ENCODE assay signal across 9 cellular contexts in the genomic region with DNA sequence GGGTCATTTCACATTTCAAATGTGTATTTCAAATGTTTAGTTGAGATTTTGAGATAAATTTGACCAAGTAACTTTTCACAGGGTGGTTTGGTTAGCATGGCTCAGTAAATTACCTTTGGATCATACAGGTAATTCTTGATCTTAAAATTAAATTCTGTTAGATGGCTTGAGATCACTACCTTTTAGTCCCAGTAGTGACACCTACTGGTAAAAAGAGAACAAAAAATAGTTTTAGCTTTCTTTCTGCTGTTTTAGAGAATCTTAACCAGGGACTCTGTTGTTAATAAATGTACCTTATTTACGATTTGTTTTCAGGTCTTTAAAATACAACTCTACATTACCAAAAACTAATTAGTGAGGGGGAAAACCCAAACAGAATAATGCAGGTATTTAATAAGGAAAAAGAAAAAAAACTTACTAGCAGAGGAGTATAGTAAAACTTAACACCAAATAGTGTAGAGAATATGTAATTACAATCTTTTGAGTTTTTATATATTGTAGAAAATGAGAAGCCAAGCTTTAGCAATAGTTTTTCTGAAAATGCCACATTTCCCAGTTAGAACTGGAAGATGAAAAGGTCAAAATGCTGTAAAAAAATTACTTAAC.
DNase-seq lines count a peak whose midpoint lies in the region; ATAC-seq, FAIRE-seq and TF ChIP-seq lines count a peak whose summit lies in the region.
"Had no signal": no experiment of that assay in that cellular context is flagged by ENCODE, and none has a peak within 500 bp of the region (broad histone marks: within the 10 kb centered on the region; RNA-seq: fewer than 3 reads in every experiment).

No MANE protein-coding gene starts in this region.

- H2AFZ ChIP-seq in H1 (ENCODE audit: low read length) = no peak overlapping the region

- no peak overlapping the region for H3K23ac ChIP-seq in H1 (ENCODE audit: insufficient read length)

- no peaks in the 10 kb centered on the region for H3K79me2 ChIP-seq in H1 (ENCODE audit: control insufficient read depth in 1 of 2, insufficient read depth in 2 of 2, low read length in 2 of 2)

- no peak overlapping the region for H3K4me3 ChIP-seq in A673 (ENCODE audit: low read depth, low read length, poor library complexity, severe bottlenecking)
- H3K4me3 ChIP-seq in H1 (ENCODE audit: extremely low read depth in 1 of 4, insufficient read depth in 2 of 4, low read depth in 3 of 4, low read length in 4 of 4) = no peak overlapping the region
- no peak overlapping the region for H3K4me3 ChIP-seq in testis
- H3K4me3 ChIP-seq: HAP-1 had no signal

- no peak overlapping the region for H4K8ac ChIP-seq in H1 (ENCODE audit: extremely low read depth, insufficient read depth, low read length)

- no peaks in the 10 kb centered on the region for H3K9me3 Mint-ChIP-seq in activated CD4-positive, alpha-beta memory T cell treated with anti-CD3 and anti-CD28 coated beads for 36 hours

- intact Hi-C loops in A673 (cut with micrococcal nuclease; ENCODE audit: unreplicated experiment) (loop anchor here (5.0 to 10.0 kb wide), 7 partner anchors 145 to 1330 kb away; no protein-coding TSS in a partner anchor), testis (cut with DNase I; ENCODE audit: low total_unique reads) (no loop called here)
- intact Hi-C loops in activated CD4-positive, alpha-beta memory T cell treated with anti-CD3 and anti-CD28 coated beads for 36 hours (cut with micrococcal nuclease) = no loop called here

- no peak for TF ChIP-seq POLR2A in H1 (IDR thresholded peaks at IDR 0.05; ENCODE audit: control extremely low read depth in 1 of 2, low read depth in 2 of 2, low read length in 2 of 2)
- TF ChIP-seq POLR2A in testis (IDR thresholded peaks at IDR 0.05) = no peak

- no peak overlapping the region for H2BK15ac ChIP-seq in H1 (ENCODE audit: low read length)

- no peak overlapping the region for H2AK5ac ChIP-seq in H1 (ENCODE audit: low read depth, low read length)

- TF ChIP-seq RAD21 in H1 (IDR thresholded peaks at IDR 0.05 in 1 of 2, conservative IDR thresholded peaks at IDR 0.05 in 1 of 2; ENCODE audit: low read depth in 2 of 2, low read length in 2 of 2) = peak; percentile 35 to 53

- H4K20me1 ChIP-seq in H1 (replicated peaks in 1 of 2; ENCODE audit: control insufficient read depth in 1 of 2, insufficient read depth in 2 of 2, low read length in 2 of 2) = no peaks in the 10 kb centered on the region

- no peak for TF ChIP-seq EP300 in H1 (IDR thresholded peaks at IDR 0.05; ENCODE audit: borderline replicate concordance in 1 of 2, low read depth in 2 of 2, low read length in 2 of 2)

- peak; percentile 59 for ATAC-seq in GM18511 (IDR thresholded peaks at IDR 0.05; ENCODE audit: unreplicated experiment)
- no peak for ATAC-seq in HG02840 (IDR thresholded peaks at IDR 0.05; ENCODE audit: low FRiP score, unreplicated experiment)
- no peak for ATAC-seq in HG03439 (IDR thresholded peaks at IDR 0.05; ENCODE audit: unreplicated experiment)

- H3K4me2 ChIP-seq in H1 (ENCODE audit: insufficient read depth in 1 of 2, low read depth in 2 of 2, low read length in 2 of 2) = no peak overlapping the region

- H3K27me3 ChIP-seq in A673 (replicated peaks; ENCODE audit: insufficient read depth, low read depth, low read length, poor library complexity) (no peaks in the 10 kb centered on the region), H1 (replicated peaks in 1 of 4; ENCODE audit: control insufficient read depth in 3 of 4, extremely low read depth in 1 of 4, insufficient read depth in 3 of 4, low read length in 3 of 4) (no peaks in the 10 kb centered on the region), testis (no peaks in the 10 kb centered on the region)

- no peak overlapping the region for H3K18ac ChIP-seq in H1 (ENCODE audit: extremely low read depth, low read length)

- WGBS in H1 (ENCODE audit: extremely low coverage in 1 of 2, insufficient coverage in 1 of 2, insufficient read length in 1 of 2, insufficient replicate concordance in 2 of 2, low coverage in 1 of 2, low lambda C conversion rate in 2 of 2, missing lambda C conversion rate in 1 of 2), 2 experiments = 38% methylated on average over 1 of the region's 1 CpG; no CpG with 5 or more reads in 1 of the 2 experiments
- 44 to 51% methylated on average over 1 of the region's 1 CpG for WGBS in testis, 2 donors

- no peak overlapping the region for H2BK12ac ChIP-seq in H1 (ENCODE audit: low read depth, low read length)

- TF ChIP-seq CTCF in A673 (conservative IDR thresholded peaks at IDR 0.05; ENCODE audit: low read depth, low read length) (peak; percentile 68), H1 (IDR thresholded peaks at IDR 0.05; ENCODE audit: control extremely low read depth in 1 of 3, insufficient read depth in 1 of 3, low read depth in 1 of 3, low read length in 3 of 3) (peak in 2 of 3 experiments; percentile 29 to 39; a peak in 2 of 4 replicates), testis (IDR thresholded peaks at IDR 0.05) (peak in 2 of 3 experiments; percentile 4 to 29)

- H2BK120ac ChIP-seq in H1 (replicated peaks; ENCODE audit: low read depth, low read length) = no peak overlapping the region

- H3K23me2 ChIP-seq in H1 (ENCODE audit: low read depth, low read length) = no peaks in the 10 kb centered on the region

- H2BK20ac ChIP-seq in H1 (ENCODE audit: low read length) = no peak overlapping the region

- POLR2A ChIA-PET in A673 (lab: Charles Lee; ENCODE audit: low non-redundant PET) (no interaction called here), H1 (lab: Charles Lee; ENCODE audit: partially characterized antibody) (no interaction called here)
- POLR2A ChIA-PET in activated CD4-positive, alpha-beta memory T cell treated with anti-CD3 and anti-CD28 coated beads for 36 hours (lab: Charles Lee) = no interaction called here

- H3K36me3 Mint-ChIP-seq in activated CD4-positive, alpha-beta memory T cell treated with anti-CD3 and anti-CD28 coated beads for 36 hours = no peaks in the 10 kb centered on the region

- no peak overlapping the region for H3K56ac ChIP-seq in H1 (replicated peaks; ENCODE audit: insufficient read length, low read depth, low read length)

- no peak overlapping the region for H4K91ac ChIP-seq in H1 (replicated peaks; ENCODE audit: insufficient read length, low read length)

- no peaks in the 10 kb centered on the region for H3K9me3 ChIP-seq in A673 (ENCODE audit: low read depth, low read length, poor library complexity, severe bottlenecking)
- no peaks in the 10 kb centered on the region for H3K9me3 ChIP-seq in H1 (ENCODE audit: insufficient read depth in 2 of 2, low read depth in 1 of 2, low read length in 1 of 2)
- no peaks in the 10 kb centered on the region for H3K9me3 ChIP-seq in testis
- H3K9me3 ChIP-seq: HAP-1 had no signal

- no peak overlapping the region for H2BK5ac ChIP-seq in H1 (ENCODE audit: low read depth, low read length)

- no TSS peak for BruUV-seq in A673 (replicated peaks; lab: Mats Ljungman, UMichigan)

- CTCF ChIA-PET in A673 (lab: Charles Lee) (interaction anchor here (1.0 kb wide), 2 partner anchors 707 to 1329 kb away, joined by 3 read pairs; no protein-coding TSS in a partner anchor), H1 (lab: Charles Lee; ENCODE audit: partially characterized antibody) (interaction anchor here (0.6 to 3.7 kb wide), 27 partner anchors 11 to 694 kb away, joined by 3 to 26 read pairs (median 3); no protein-coding TSS in a partner anchor)
- CTCF ChIA-PET in activated CD4-positive, alpha-beta memory T cell treated with anti-CD3 and anti-CD28 coated beads for 36 hours (lab: Charles Lee) = no interaction called here

- H3K36me3 ChIP-seq in A673 (ENCODE audit: insufficient read depth, low read length, poor library complexity, severe bottlenecking) (no peaks in the 10 kb centered on the region), H1 (ENCODE audit: control insufficient read depth in 2 of 4, insufficient read depth in 4 of 4, low read length in 3 of 4) (no peaks in the 10 kb centered on the region), testis (ENCODE audit: low read depth, missing control alignments) (no peaks in the 10 kb centered on the region)
- H3K36me3 ChIP-seq: HAP-1 had no signal

- no peaks in the 10 kb centered on the region for H3K27me3 Mint-ChIP-seq in activated CD4-positive, alpha-beta memory T cell treated with anti-CD3 and anti-CD28 coated beads for 36 hours

- H3K4me3 Mint-ChIP-seq in activated CD4-positive, alpha-beta memory T cell treated with anti-CD3 and anti-CD28 coated beads for 36 hours = no peak overlapping the region

- no peak overlapping the region for H3K14ac ChIP-seq in H1 (ENCODE audit: insufficient read length)

- no peak overlapping the region for H3K4ac ChIP-seq in H1 (replicated peaks; ENCODE audit: insufficient read length, low read depth, low read length)

- H3K27ac ChIP-seq in A673 (ENCODE audit: low read depth, low read length, poor library complexity, severe bottlenecking) (no peak overlapping the region), H1 (ENCODE audit: low read depth, low read length) (no peak overlapping the region), testis (no peak overlapping the region)

- no peak overlapping the region for H3K27ac Mint-ChIP-seq in activated CD4-positive, alpha-beta memory T cell treated with anti-CD3 and anti-CD28 coated beads for 36 hours

- no peaks in the 10 kb centered on the region for H3K79me1 ChIP-seq in H1 (ENCODE audit: low read depth, low read length)

- no peak overlapping the region for H4K5ac ChIP-seq in H1 (ENCODE audit: insufficient read length, low read depth, low read length)

- H3K4me1 ChIP-seq in A673 (ENCODE audit: insufficient read depth, low read length, poor library complexity, severe bottlenecking) = peaks cover 36% of the 10 kb centered on the region
- no peaks in the 10 kb centered on the region; a peak in 1 of 7 replicates for H3K4me1 ChIP-seq in H1 (replicated peaks in 1 of 4; ENCODE audit: control insufficient read depth in 3 of 4, insufficient read depth in 4 of 4, low read length in 3 of 4)
- no peaks in the 10 kb centered on the region for H3K4me1 ChIP-seq in testis
- H3K4me1 ChIP-seq: HAP-1 had no signal

- H3K9ac ChIP-seq in H1 (replicated peaks in 1 of 4; ENCODE audit: extremely low read depth in 1 of 4, low read depth in 3 of 4, low read length in 3 of 4) = no peak overlapping the region

- FAIRE-seq in H1 (lab: Jason Lieb, UNC) = no peak

- peak; percentile 54 for DNase-seq in A673 (ENCODE audit: low spot score)
- DNase-seq in NCI-H1105 (lab: John Stamatoyannopoulos, UW) = peak; percentile 16
- DNase-seq in H1 (ENCODE audit: low read depth in 1 of 2, low spot score in 2 of 2) = no peak
- DNase-seq in testis = no peak
- no peak for DNase-seq in activated CD4-positive, alpha-beta memory T cell treated with anti-CD3 and anti-CD28 coated beads for 36 hours

- no peaks in the 10 kb centered on the region for H3K4me1 Mint-ChIP-seq in activated CD4-positive, alpha-beta memory T cell treated with anti-CD3 and anti-CD28 coated beads for 36 hours (ENCODE audit: low read depth)

TF ChIP-seq in H1, 55 proteins besides CTCF, POLR2A, EP300 and RAD21:
- TF ChIP-seq POU5F1 (IDR thresholded peaks at IDR 0.05; ENCODE audit: low read depth, low read length) (no peak), ASH2L (IDR thresholded peaks at IDR 0.05; ENCODE audit: low read length) (no peak)

Comparison
In these comparisons a context has a peak if more than half of its experiments do, and no peak if none do; other contexts are left out.
1. DNase-seq: peak in A673 (single experiment) and NCI-H1105 (single experiment); none in H1 (0 of 2), testis (single experiment) and activated CD4-positive, alpha-beta memory T cell treated with anti-CD3 and anti-CD28 coated beads for 36 hours (single experiment).
2. CTCF ChIP-seq: peak in every context shown above with its lines; median percentile 68 in A673; 34 in H1; 16 in testis.